In the genomic region with DNA sequence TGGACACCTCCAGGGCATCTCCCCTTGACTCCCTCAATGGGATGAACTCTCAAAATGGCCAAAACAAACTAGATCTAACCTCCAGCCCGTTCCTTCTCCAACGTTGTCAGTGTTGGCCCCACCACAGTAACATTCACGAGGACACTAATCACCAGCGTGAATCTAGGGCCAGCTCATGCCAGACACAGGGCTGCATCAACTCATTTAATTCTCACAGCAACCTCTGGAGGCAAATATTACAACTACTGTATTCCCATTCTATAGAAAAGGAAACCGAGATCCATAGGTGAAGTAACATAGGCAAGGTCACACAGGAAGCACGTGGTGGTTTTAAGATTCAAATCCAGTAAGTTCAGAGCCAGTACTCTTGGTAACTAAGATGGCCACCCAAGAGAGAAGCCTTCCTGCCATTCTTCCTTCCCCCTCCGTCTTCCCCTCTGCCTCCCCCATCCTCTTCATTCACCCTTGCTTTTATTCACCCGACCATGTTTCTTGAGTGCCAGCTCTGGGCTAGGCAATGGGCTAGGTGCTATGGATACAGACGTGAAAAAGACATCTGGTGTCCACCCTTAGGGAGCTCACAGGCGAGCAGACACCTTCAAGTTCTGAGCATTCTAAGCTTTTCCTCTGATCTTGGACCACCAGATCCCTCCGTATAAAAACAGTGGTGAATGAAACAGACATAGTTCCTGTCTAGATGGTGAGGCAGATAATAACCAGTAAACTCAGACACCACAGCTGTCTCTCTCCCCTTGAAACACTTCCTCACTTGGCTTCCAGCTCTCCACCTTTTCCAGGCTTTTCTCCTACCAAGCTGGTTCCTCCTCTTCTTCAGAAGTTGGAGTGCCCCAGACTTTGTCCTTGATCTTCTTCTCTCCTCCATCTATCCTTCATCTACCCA, we compare ENCODE assay signal across 12 cellular contexts. TPM values are rescaled to one million over a fixed set of nuclear protein-coding genes. Genes with fewer than 3 reads are reported as not detected.
DNase-seq lines count a peak whose midpoint lies in the region; FAIRE-seq and TF ChIP-seq lines count a peak whose summit lies in the region.
"Had no signal": no experiment of that assay in that cellular context is flagged by ENCODE, and none has a peak within 500 bp of the region (broad histone marks: within the 10 kb centered on the region; RNA-seq: fewer than 3 reads in every experiment).

No MANE protein-coding gene starts in this region.

- no peak for FAIRE-seq in urothelium cell line (lab: Jason Lieb, UNC)
- FAIRE-seq: A204.1 had no signal

- TF ChIP-seq POLR2A in breast epithelium (IDR thresholded peaks at IDR 0.05) = no peak

- H3K4me3 ChIP-seq in HUES6 (ENCODE audit: low read depth, low read length) = peak overlapping the region; percentile 68
- H3K4me3 ChIP-seq in breast epithelium = peak overlapping the region; percentile 25 to 84 (median 61)
- peak overlapping the region; percentile 10 for H3K4me3 ChIP-seq in neuron (ENCODE audit: low read length)

- H3K9me3 ChIP-seq in HUES6 (ENCODE audit: control insufficient read depth, insufficient read depth, low read depth, low read length) = peaks cover 2% of the 10 kb centered on the region; the same call in 1 of the 2 replicates
- no peaks in the 10 kb centered on the region for H3K9me3 ChIP-seq in breast epithelium
- H3K9me3 ChIP-seq in neuron (ENCODE audit: low read length) = no peaks in the 10 kb centered on the region

- intact Hi-C loops in breast epithelium (cut with DNase I; ENCODE audit: low total_unique reads) = no loop called here

- H3K27ac ChIP-seq in HUES6 (ENCODE audit: low read depth, low read length) (no peak overlapping the region), breast epithelium (no peak overlapping the region)
- H3K27ac ChIP-seq: RWPE1 had no signal

- peaks cover 33% of the 10 kb centered on the region for H3K27me3 ChIP-seq in HUES6 (ENCODE audit: control insufficient read depth, insufficient read depth, low read length)
- H3K27me3 ChIP-seq in breast epithelium = peaks cover 0 to 32% of the 10 kb centered on the region in 2 donors
- H3K27me3 ChIP-seq in neuron (ENCODE audit: insufficient read depth, low read length) = peaks cover 35% of the 10 kb centered on the region

- peak in 2 of 3 experiments; percentile 65 to 77 for DNase-seq in NCI-H1417 (lab: John Stamatoyannopoulos, UW)
- no peak for DNase-seq in NCI-H1417 treated with DMSO at 0.1 percent for 48 hours (lab: John Stamatoyannopoulos, UW)
- DNase-seq in breast epithelium (ENCODE audit: low spot score in 2 of 2) = no peak
- DNase-seq in stimulated activated CD4-positive, alpha-beta T cell treated with anti-CD3 and anti-CD28 coated beads, Interleukin-15, amount 100 ng/mL, for 24 hours = no peak
- DNase-seq in urothelium cell line (ENCODE audit: low spot score) = no peak
- no peak for DNase-seq in GM10266 (ENCODE audit: extremely low spot score)

- H2AFZ ChIP-seq in neuron (ENCODE audit: low read depth, low read length) = no peak overlapping the region

- no peak overlapping the region for H3K9ac ChIP-seq in HUES6 (ENCODE audit: low read length)

- H3K4me1 ChIP-seq in HUES6 (ENCODE audit: control insufficient read depth, insufficient read depth, low read length) (peaks cover 12% of the 10 kb centered on the region), breast epithelium (no peaks in the 10 kb centered on the region), neuron (ENCODE audit: insufficient read depth, low read length) (no peaks in the 10 kb centered on the region)

- H3K36me3 ChIP-seq in HUES6 (ENCODE audit: control insufficient read depth, insufficient read depth, low read length) (no peaks in the 10 kb centered on the region), breast epithelium (no peaks in the 10 kb centered on the region), neuron (ENCODE audit: insufficient read depth, low read length) (no peaks in the 10 kb centered on the region)

- no peak for TF ChIP-seq CTCF in breast epithelium (IDR thresholded peaks at IDR 0.05)
- TF ChIP-seq CTCF in GM10266 (IDR thresholded peaks at IDR 0.05; ENCODE audit: control insufficient read depth, insufficient read depth, low read depth, missing control alignments) = no peak

RNA-seq across cellular contexts. Expression of a gene that starts 9.6 kb away (rescaled TPM):
- 1 to 10 TPM; 2.8 to 9.2 (median 4.6) TPM for total RNA-seq in breast epithelium
- total RNA-seq: fibroblast of lung had no signal

RNA-seq across cellular contexts. Expression of a gene that starts 32.2 kb away (rescaled TPM):
- total RNA-seq in breast epithelium = 10 to 100 TPM; 10.2 to 27.4 (median 16.0) TPM
- total RNA-seq: fibroblast of lung, HT-29 had no signal

RNA-seq across cellular contexts. Expression of a gene that starts 51.9 kb away (rescaled TPM):
- not detected for total RNA-seq in breast epithelium
- total RNA-seq: fibroblast of lung, HT-29 had no signal

Comparison
In these comparisons a context has a peak if more than half of its experiments do, and no peak if none do; other contexts are left out.
1. DNase-seq: peak in NCI-H1417 (2 of 3); none in NCI-H1417 treated with DMSO at 0.1 percent for 48 hours (single experiment), breast epithelium (0 of 2), stimulated activated CD4-positive, alpha-beta T cell treated with anti-CD3 and anti-CD28 coated beads, Interleukin-15, amount 100 ng/mL, for 24 hours (single experiment), urothelium cell line (single experiment) and GM10266 (single experiment).
2. H3K4me3 ChIP-seq: peak in every context shown above with its lines; median percentile 68 in HUES6; 61 in breast epithelium; 10 in neuron.